ENCODE assay signal across 8 cellular contexts in genomic region chr5:170791325-170791954, GRCh38. TPM values are rescaled to one million over a fixed set of nuclear protein-coding genes. Genes with fewer than 3 reads are reported as not detected.
A peak's percentile ranks its signal among the peaks of the same experiment; 100 is the strongest.
DNase-seq lines count a peak whose midpoint lies in the region; ATAC-seq and TF ChIP-seq lines count a peak whose summit lies in the region.

No MANE protein-coding gene starts in this region.

- H3F3A ChIP-seq in GM23248 (ENCODE audit: insufficient read depth): no peaks in the 10 kb centered on the region

- H3K9me2 ChIP-seq in GM23248 (ENCODE audit: insufficient read depth): no peaks in the 10 kb centered on the region

- no peak for TF ChIP-seq POLR2A in GM18505 (IDR thresholded peaks at IDR 0.05; ENCODE audit: borderline replicate concordance, extremely low read depth, insufficient read depth, insufficient read length)

- no peak overlapping the region for H3K27ac ChIP-seq in GM23248

- H3K36me3 ChIP-seq in GM23248 (ENCODE audit: low read depth): no peaks in the 10 kb centered on the region

- 20 to 22% methylated on average over 7 of the region's 7 CpGs for WGBS in GM23248 (ENCODE audit: low coverage in 1 of 2, low lambda C conversion rate in 2 of 2, missing lambda C conversion rate in 2 of 2), 2 experiments

- no peaks in the 10 kb centered on the region for H3K27me3 ChIP-seq in GM23248 (replicated peaks; ENCODE audit: insufficient read depth)

- H2AFZ ChIP-seq in GM23248: no peak overlapping the region

- in situ Hi-C loops in GM23248 (cut with MboI): no loop called here

- H3K4me3 ChIP-seq in GM23248: no peak overlapping the region

- H3K79me2 ChIP-seq in GM23248 (ENCODE audit: insufficient read depth): no peaks in the 10 kb centered on the region

- no peaks in the 10 kb centered on the region for H4K20me1 ChIP-seq in GM23248 (ENCODE audit: insufficient read depth)

- H3K4me1 ChIP-seq in GM23248 (ENCODE audit: insufficient read depth): no peaks in the 10 kb centered on the region

- intact Hi-C loops in left cardiac atrium (cut with DNase I) (loop anchor here (1.0 to 10.0 kb wide), 4 partner anchors 46 to 157 kb away; no protein-coding TSS in a partner anchor), sciatic nerve (cut with DNase I) (loop anchor here (5.0 kb wide), 1 partner anchor 44 kb away; no protein-coding TSS in a partner anchor)

- H3K9ac ChIP-seq in GM23248: no peak overlapping the region

- ATAC-seq in left cardiac atrium (peak; percentile 85 to 93), sciatic nerve (peak; percentile 82), GM18505 (IDR thresholded peaks at IDR 0.05; ENCODE audit: unreplicated experiment) (no peak)

- no peaks in the 10 kb centered on the region for H3K9me3 ChIP-seq in GM23248 (ENCODE audit: low read depth)

- DNase-seq in EL (peak; percentile 56), GM23248 (peak; percentile 71), NCI-H2107 (lab: John Stamatoyannopoulos, UW) (peak; percentile 32), amniotic epithelial cell (ENCODE audit: low read depth) (peak; percentile 66), left cardiac atrium (peak; percentile 58), sciatic nerve (ENCODE audit: low spot score) (peak; percentile 82)
- DNase-seq in activated CD4-positive, CD25-positive, alpha-beta regulatory T cell treated with anti-CD3 and anti-CD28 coated beads, Interleukin-2, amount 50 U/mL, for 72 hours: no peak

- H3K4me2 ChIP-seq in GM23248 (ENCODE audit: unreplicated experiment): no peak overlapping the region

RNA-seq across cellular contexts. Expression of gene GABRP, which starts 7.9 kb away (rescaled TPM):
- total RNA-seq in GM23248 (2014; rRNA removed; shearing (Covaris generic)): not detected in 2 replicates
- polyA plus RNA-seq in GM23248 (2016; fragmentation: Nextera tagmentation; extraction: Ambion mirVana): not detected in 2 replicates
- total RNA-seq in left cardiac atrium: under 1 TPM in 1 of 2 donors, not detected in 1; 0.38 TPM
- total RNA-seq in sciatic nerve: 0.45 TPM
